In genomic region chr17:1551741-1552140, GRCh38 we compare ENCODE assay signal across 21 cellular contexts.
"Had no signal": no experiment of that assay in that cellular context is flagged by ENCODE, and none has a peak within 500 bp of the region (broad histone marks: within the 10 kb centered on the region; RNA-seq: fewer than 3 reads in every experiment).

No MANE protein-coding gene starts in this region.

- DNase-seq: effector memory CD8-positive, alpha-beta T cell; esophagus squamous epithelium; foreskin fibroblast; head of caudate nucleus; naive thymus-derived CD4-positive, alpha-beta T cell; nephron progenitor cell; psoas muscle; retina; right lobe of liver; stimulated activated CD4-positive, alpha-beta T cell treated with anti-CD3 and anti-CD28 coated beads, Interleukin-15, amount 100 ng/mL, for 24 hours; stimulated activated CD4-positive, alpha-beta T cell treated with anti-CD3 and anti-CD28 coated beads, Interleukin-1b, Interleukin-23, amount 100 ng/mL, for 48 hours; stimulated activated CD4-positive, alpha-beta T cell treated with anti-CD3 and anti-CD28 coated beads, Interleukin-4, amount 100 ng/mL, for 24 hours; testis; upper lobe of right lung had no signal

- H3K27me3 Mint-ChIP-seq: dendritic cell treated with granulocyte-macrophage colony-stimulating factor and Interleukin-4, amounts not matched to agents 40 ng/mL and 50 ng/mL, for 4 days; effector memory CD8-positive, alpha-beta T cell; naive thymus-derived CD4-positive, alpha-beta T cell; stimulated activated naive CD8-positive, alpha-beta T cell treated with anti-CD3 and anti-CD28 coated beads, Interleukin-15, Interleukin-2, amounts not matched to agents 100 ng/mL and 50 ng/mL, for 24 hours had no signal

- H3K4me3 Mint-ChIP-seq: dendritic cell treated with granulocyte-macrophage colony-stimulating factor and Interleukin-4, amounts not matched to agents 40 ng/mL and 50 ng/mL, for 4 days; effector memory CD8-positive, alpha-beta T cell; naive thymus-derived CD4-positive, alpha-beta T cell; nephron progenitor cell; stimulated activated naive CD8-positive, alpha-beta T cell treated with anti-CD3 and anti-CD28 coated beads, Interleukin-15, Interleukin-2, amounts not matched to agents 100 ng/mL and 50 ng/mL, for 24 hours had no signal

- H3K27ac ChIP-seq: hepatocyte, parathyroid adenoma, psoas muscle, right lobe of liver, testis, tibial nerve, upper lobe of right lung, vagina had no signal

- H3K4me3 ChIP-seq: esophagus squamous epithelium, hepatocyte, psoas muscle, right lobe of liver, testis, tibial nerve, upper lobe of right lung, vagina had no signal

- H3K4me1 ChIP-seq: psoas muscle, testis had no signal

- FAIRE-seq: colon had no signal

- ATAC-seq: effector memory CD8-positive, alpha-beta T cell; naive thymus-derived CD4-positive, alpha-beta T cell; right lobe of liver; upper lobe of right lung had no signal

- H3K27me3 ChIP-seq: esophagus squamous epithelium, hepatocyte, right lobe of liver, testis, tibial nerve, upper lobe of right lung, vagina had no signal

- H3K27ac Mint-ChIP-seq: dendritic cell treated with granulocyte-macrophage colony-stimulating factor and Interleukin-4, amounts not matched to agents 40 ng/mL and 50 ng/mL, for 4 days; effector memory CD8-positive, alpha-beta T cell; naive thymus-derived CD4-positive, alpha-beta T cell; nephron progenitor cell; stimulated activated naive CD8-positive, alpha-beta T cell treated with anti-CD3 and anti-CD28 coated beads, Interleukin-15, Interleukin-2, amounts not matched to agents 100 ng/mL and 50 ng/mL, for 24 hours had no signal

- H3K9me3 Mint-ChIP-seq: dendritic cell treated with granulocyte-macrophage colony-stimulating factor and Interleukin-4, amounts not matched to agents 40 ng/mL and 50 ng/mL, for 4 days; effector memory CD8-positive, alpha-beta T cell; naive thymus-derived CD4-positive, alpha-beta T cell; nephron progenitor cell; stimulated activated naive CD8-positive, alpha-beta T cell treated with anti-CD3 and anti-CD28 coated beads, Interleukin-15, Interleukin-2, amounts not matched to agents 100 ng/mL and 50 ng/mL, for 24 hours had no signal

- H3K9me3 ChIP-seq: esophagus squamous epithelium, psoas muscle, right lobe of liver, testis, tibial nerve, upper lobe of right lung, vagina had no signal
